1 cellular context compared by ENCODE assay signal in the genomic region with DNA sequence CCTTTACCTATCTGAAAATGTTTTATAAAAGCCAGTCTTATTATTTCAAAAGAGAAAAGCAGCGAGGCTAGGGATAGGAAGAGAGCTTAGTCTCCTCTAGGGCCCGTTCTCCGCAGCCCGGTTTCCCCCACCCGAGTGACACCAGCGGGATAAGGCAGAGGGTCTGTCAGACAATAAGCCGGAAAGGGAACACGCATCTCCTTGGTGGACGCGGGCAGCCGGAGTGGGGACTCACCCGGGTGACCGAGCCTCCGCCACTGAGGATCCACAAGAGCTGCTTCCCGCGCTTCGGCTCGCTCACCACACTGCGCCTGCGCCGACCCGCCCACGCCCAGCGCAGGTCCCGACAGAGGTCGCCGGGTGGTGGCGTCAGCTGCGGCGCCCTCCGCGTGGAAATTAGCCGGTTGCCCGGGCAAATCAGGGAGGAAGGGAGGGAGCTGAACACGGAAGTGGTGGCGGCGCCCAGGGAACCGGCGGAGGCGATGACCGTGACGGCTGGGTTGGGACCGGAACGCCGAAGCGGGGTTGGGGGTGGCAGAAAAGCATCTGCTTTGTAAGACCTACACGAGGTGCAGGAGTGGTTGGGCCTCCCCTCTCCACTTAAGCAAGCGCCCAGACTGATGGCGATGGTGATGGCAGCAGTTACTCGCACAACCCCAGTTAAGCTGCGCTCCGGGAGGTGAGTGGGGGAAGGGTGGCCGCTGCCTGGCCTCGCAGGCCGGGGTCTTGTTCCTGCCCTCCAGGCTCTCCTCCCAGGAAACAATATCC.
TF ChIP-seq lines count a peak whose summit lies in the region.

A gene with protein sequence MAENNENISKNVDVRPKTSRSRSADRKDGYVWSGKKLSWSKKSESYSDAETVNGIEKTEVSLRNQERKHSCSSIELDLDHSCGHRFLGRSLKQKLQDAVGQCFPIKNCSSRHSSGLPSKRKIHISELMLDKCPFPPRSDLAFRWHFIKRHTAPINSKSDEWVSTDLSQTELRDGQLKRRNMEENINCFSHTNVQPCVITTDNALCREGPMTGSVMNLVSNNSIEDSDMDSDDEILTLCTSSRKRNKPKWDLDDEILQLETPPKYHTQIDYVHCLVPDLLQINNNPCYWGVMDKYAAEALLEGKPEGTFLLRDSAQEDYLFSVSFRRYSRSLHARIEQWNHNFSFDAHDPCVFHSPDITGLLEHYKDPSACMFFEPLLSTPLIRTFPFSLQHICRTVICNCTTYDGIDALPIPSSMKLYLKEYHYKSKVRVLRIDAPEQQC (plus strand): TSS at position 444 of the 768 bp plus-strand sequence. CDS start 15,806 bp downstream, outside the sequence.
A gene with protein sequence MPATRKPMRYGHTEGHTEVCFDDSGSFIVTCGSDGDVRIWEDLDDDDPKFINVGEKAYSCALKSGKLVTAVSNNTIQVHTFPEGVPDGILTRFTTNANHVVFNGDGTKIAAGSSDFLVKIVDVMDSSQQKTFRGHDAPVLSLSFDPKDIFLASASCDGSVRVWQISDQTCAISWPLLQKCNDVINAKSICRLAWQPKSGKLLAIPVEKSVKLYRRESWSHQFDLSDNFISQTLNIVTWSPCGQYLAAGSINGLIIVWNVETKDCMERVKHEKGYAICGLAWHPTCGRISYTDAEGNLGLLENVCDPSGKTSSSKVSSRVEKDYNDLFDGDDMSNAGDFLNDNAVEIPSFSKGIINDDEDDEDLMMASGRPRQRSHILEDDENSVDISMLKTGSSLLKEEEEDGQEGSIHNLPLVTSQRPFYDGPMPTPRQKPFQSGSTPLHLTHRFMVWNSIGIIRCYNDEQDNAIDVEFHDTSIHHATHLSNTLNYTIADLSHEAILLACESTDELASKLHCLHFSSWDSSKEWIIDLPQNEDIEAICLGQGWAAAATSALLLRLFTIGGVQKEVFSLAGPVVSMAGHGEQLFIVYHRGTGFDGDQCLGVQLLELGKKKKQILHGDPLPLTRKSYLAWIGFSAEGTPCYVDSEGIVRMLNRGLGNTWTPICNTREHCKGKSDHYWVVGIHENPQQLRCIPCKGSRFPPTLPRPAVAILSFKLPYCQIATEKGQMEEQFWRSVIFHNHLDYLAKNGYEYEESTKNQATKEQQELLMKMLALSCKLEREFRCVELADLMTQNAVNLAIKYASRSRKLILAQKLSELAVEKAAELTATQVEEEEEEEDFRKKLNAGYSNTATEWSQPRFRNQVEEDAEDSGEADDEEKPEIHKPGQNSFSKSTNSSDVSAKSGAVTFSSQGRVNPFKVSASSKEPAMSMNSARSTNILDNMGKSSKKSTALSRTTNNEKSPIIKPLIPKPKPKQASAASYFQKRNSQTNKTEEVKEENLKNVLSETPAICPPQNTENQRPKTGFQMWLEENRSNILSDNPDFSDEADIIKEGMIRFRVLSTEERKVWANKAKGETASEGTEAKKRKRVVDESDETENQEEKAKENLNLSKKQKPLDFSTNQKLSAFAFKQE (minus strand): TSS at position 307 of the 768 bp plus-strand sequence. CDS start 312 bp downstream, outside the sequence.

TF ChIP-seq in HepG2, 621 proteins besides CTCF, POLR2A, EP300 and RAD21 (continued from another document and continues in another):
- TF ChIP-seq, protein P1, sequence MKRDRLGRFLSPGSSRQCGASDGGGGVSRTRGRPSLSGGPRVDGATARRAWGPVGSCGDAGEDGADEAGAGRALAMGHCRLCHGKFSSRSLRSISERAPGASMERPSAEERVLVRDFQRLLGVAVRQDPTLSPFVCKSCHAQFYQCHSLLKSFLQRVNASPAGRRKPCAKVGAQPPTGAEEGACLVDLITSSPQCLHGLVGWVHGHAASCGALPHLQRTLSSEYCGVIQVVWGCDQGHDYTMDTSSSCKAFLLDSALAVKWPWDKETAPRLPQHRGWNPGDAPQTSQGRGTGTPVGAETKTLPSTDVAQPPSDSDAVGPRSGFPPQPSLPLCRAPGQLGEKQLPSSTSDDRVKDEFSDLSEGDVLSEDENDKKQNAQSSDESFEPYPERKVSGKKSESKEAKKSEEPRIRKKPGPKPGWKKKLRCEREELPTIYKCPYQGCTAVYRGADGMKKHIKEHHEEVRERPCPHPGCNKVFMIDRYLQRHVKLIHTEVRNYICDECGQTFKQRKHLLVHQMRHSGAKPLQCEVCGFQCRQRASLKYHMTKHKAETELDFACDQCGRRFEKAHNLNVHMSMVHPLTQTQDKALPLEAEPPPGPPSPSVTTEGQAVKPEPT (CRISPR knock-in tag; IDR thresholded peaks at IDR 0.05; ENCODE audit: low read depth) = peak; percentile 90; the same call in 1 of the 2 replicates
- TF ChIP-seq KDM5A (IDR thresholded peaks at IDR 0.05; ENCODE audit: borderline replicate concordance, low read length) (peak; percentile 73; the same call in 1 of the 2 replicates), HDAC2 (CRISPR knock-in tag; IDR thresholded peaks at IDR 0.05) (peak; percentile 92), ZNF782 (CRISPR knock-in tag; IDR thresholded peaks at IDR 0.05; ENCODE audit: borderline replicate concordance) (peak; percentile 96; the same call in 1 of the 2 replicates), NR2F6 (IDR thresholded peaks at IDR 0.05) (no peak), NR2F6 (CRISPR knock-in tag; IDR thresholded peaks at IDR 0.05) (peak; percentile 84), RBFOX2 (IDR thresholded peaks at IDR 0.05; ENCODE audit: low read depth, low read length) (peak; percentile 87), RFX1 (IDR thresholded peaks at IDR 0.05) (peak; percentile 47; the same call in 1 of the 2 replicates), SOX5 (CRISPR knock-in tag; IDR thresholded peaks at IDR 0.05; ENCODE audit: borderline replicate concordance) (0 out of 2 replicates have a peak, but pooled peaks have one; percentile 45), ZNF260 (CRISPR knock-in tag; IDR thresholded peaks at IDR 0.05; ENCODE audit: borderline replicate concordance, low read depth) (no peak), ZNF501 (CRISPR knock-in tag; IDR thresholded peaks at IDR 0.05) (peak; percentile 86), KAT7 (CRISPR knock-in tag; IDR thresholded peaks at IDR 0.05; ENCODE audit: borderline replicate concordance) (peak; percentile 85), SALL2 (CRISPR knock-in tag; IDR thresholded peaks at IDR 0.05) (peak; percentile 62; the same call in 1 of the 2 replicates), FOXK1 (CRISPR knock-in tag; IDR thresholded peaks at IDR 0.05; ENCODE audit: borderline replicate concordance, low read depth) (peak; percentile 85; the same call in 1 of the 2 replicates), KDM3A (CRISPR knock-in tag; IDR thresholded peaks at IDR 0.05; ENCODE audit: low read depth) (peak; percentile 92), ZNF841 (CRISPR knock-in tag; IDR thresholded peaks at IDR 0.05; ENCODE audit: borderline replicate concordance) (no peak), RAD51 (IDR thresholded peaks at IDR 0.05; ENCODE audit: borderline replicate concordance) (no peak), ZNF343 (CRISPR knock-in tag; IDR thresholded peaks at IDR 0.05) (peak; percentile 92; the same call in 1 of the 2 replicates)
- TF ChIP-seq, protein P2, sequence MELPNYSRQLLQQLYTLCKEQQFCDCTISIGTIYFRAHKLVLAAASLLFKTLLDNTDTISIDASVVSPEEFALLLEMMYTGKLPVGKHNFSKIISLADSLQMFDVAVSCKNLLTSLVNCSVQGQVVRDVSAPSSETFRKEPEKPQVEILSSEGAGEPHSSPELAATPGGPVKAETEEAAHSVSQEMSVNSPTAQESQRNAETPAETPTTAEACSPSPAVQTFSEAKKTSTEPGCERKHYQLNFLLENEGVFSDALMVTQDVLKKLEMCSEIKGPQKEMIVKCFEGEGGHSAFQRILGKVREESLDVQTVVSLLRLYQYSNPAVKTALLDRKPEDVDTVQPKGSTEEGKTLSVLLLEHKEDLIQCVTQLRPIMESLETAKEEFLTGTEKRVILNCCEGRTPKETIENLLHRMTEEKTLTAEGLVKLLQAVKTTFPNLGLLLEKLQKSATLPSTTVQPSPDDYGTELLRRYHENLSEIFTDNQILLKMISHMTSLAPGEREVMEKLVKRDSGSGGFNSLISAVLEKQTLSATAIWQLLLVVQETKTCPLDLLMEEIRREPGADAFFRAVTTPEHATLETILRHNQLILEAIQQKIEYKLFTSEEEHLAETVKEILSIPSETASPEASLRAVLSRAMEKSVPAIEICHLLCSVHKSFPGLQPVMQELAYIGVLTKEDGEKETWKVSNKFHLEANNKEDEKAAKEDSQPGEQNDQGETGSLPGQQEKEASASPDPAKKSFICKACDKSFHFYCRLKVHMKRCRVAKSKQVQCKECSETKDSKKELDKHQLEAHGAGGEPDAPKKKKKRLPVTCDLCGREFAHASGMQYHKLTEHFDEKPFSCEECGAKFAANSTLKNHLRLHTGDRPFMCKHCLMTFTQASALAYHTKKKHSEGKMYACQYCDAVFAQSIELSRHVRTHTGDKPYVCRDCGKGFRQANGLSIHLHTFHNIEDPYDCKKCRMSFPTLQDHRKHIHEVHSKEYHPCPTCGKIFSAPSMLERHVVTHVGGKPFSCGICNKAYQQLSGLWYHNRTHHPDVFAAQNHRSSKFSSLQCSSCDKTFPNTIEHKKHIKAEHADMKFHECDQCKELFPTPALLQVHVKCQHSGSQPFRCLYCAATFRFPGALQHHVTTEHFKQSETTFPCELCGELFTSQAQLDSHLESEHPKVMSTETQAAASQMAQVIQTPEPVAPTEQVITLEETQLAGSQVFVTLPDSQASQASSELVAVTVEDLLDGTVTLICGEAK (IDR thresholded peaks at IDR 0.05) = no peak
- TF ChIP-seq, protein P2 (CRISPR knock-in tag; IDR thresholded peaks at IDR 0.05) = 0 out of 2 replicates have a peak, but pooled peaks have one; percentile 46
- TF ChIP-seq, protein P3, sequence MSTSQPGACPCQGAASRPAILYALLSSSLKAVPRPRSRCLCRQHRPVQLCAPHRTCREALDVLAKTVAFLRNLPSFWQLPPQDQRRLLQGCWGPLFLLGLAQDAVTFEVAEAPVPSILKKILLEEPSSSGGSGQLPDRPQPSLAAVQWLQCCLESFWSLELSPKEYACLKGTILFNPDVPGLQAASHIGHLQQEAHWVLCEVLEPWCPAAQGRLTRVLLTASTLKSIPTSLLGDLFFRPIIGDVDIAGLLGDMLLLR (CRISPR knock-in tag; IDR thresholded peaks at IDR 0.05) = no peak
- TF ChIP-seq, protein P4, sequence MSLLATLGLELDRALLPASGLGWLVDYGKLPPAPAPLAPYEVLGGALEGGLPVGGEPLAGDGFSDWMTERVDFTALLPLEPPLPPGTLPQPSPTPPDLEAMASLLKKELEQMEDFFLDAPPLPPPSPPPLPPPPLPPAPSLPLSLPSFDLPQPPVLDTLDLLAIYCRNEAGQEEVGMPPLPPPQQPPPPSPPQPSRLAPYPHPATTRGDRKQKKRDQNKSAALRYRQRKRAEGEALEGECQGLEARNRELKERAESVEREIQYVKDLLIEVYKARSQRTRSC (CRISPR knock-in tag; IDR thresholded peaks at IDR 0.05; ENCODE audit: low read depth) = no peak
- TF ChIP-seq, protein P5, sequence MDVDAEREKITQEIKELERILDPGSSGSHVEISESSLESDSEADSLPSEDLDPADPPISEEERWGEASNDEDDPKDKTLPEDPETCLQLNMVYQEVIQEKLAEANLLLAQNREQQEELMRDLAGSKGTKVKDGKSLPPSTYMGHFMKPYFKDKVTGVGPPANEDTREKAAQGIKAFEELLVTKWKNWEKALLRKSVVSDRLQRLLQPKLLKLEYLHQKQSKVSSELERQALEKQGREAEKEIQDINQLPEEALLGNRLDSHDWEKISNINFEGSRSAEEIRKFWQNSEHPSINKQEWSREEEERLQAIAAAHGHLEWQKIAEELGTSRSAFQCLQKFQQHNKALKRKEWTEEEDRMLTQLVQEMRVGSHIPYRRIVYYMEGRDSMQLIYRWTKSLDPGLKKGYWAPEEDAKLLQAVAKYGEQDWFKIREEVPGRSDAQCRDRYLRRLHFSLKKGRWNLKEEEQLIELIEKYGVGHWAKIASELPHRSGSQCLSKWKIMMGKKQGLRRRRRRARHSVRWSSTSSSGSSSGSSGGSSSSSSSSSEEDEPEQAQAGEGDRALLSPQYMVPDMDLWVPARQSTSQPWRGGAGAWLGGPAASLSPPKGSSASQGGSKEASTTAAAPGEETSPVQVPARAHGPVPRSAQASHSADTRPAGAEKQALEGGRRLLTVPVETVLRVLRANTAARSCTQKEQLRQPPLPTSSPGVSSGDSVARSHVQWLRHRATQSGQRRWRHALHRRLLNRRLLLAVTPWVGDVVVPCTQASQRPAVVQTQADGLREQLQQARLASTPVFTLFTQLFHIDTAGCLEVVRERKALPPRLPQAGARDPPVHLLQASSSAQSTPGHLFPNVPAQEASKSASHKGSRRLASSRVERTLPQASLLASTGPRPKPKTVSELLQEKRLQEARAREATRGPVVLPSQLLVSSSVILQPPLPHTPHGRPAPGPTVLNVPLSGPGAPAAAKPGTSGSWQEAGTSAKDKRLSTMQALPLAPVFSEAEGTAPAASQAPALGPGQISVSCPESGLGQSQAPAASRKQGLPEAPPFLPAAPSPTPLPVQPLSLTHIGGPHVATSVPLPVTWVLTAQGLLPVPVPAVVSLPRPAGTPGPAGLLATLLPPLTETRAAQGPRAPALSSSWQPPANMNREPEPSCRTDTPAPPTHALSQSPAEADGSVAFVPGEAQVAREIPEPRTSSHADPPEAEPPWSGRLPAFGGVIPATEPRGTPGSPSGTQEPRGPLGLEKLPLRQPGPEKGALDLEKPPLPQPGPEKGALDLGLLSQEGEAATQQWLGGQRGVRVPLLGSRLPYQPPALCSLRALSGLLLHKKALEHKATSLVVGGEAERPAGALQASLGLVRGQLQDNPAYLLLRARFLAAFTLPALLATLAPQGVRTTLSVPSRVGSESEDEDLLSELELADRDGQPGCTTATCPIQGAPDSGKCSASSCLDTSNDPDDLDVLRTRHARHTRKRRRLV (CRISPR knock-in tag; IDR thresholded peaks at IDR 0.05) = peak; percentile 73
